In the genomic region with DNA sequence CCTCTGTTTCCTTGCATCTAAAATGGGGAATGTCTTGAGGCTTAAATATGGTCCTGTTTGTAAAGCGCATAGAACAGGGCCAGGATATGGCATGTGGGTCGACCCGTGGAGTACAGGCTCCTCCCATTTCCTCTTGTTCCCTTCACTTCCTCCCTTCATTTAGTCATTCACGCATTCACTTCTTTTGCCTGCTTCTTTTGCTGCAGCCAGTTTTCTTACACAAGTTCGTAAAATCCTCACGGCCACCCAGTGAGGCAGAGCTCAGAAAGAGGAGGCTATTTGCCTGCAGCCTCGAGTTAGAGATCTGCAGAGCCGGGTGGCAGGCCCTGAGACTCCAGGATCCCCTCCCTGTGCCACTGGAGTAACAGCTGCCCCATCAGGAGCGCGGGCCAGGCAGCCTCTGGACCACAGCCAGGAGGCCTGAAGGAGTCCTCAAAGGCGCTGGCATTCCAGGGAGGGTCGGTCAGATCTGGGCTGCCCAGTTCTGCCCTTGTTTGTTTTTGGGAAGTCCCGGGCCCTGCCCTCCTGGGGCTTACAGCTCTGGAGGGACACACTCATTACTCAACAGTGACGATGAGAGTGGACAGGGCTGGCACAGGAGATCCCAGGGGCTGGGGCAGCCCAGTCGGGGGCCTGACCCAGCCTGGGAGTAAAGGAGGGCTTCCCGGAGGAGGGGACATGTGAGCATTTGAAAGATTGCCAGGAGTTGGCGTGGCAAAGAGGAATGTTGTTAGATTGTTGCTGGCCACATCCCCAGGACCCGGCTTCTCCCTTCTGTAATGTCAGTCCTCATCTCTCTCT, we compare ENCODE assay signal across 8 cellular contexts. TPM values are rescaled to one million over a fixed set of nuclear protein-coding genes. Genes with fewer than 3 reads are reported as not detected.
DNase-seq lines count a peak whose midpoint lies in the region; ATAC-seq and TF ChIP-seq lines count a peak whose summit lies in the region.

No MANE protein-coding gene starts in this region.

- H3K9me3 Mint-ChIP-seq in CD14-positive monocyte (peaks cover 0 to 3% (median 0%) of the 10 kb centered on the region in 7 donors), glutamatergic neuron (ENCODE audit: unreplicated experiment) (peaks cover 1% of the 10 kb centered on the region)
- no peaks in the 10 kb centered on the region for H3K9me3 Mint-ChIP-seq in activated T-helper 1 cell treated with anti-CD3 and anti-CD28 coated beads, Interleukin-12 subunit alpha, Interleukin-12 subunit beta, Interleukin-2, Interleukin-4 antibody, amounts not matched to agents 30 ng/mL and 10 ng/mL and 1 ng/mL, durations not matched to agents 14 hours and 24 hours and 36 hours

- no peak for TF ChIP-seq CTCF in CD14-positive monocyte (IDR thresholded peaks at IDR 0.05)
- no peak for TF ChIP-seq CTCF in glutamatergic neuron (IDR thresholded peaks at IDR 0.05; ENCODE audit: partially characterized antibody, unreplicated experiment)

- peak in 1 of 2 donors; percentile 7 for ATAC-seq in left cardiac atrium

- intact Hi-C loops in CD14-positive monocyte (cut with micrococcal nuclease) (no loop called here), left cardiac atrium (cut with DNase I) (no loop called here)
- intact Hi-C loops in activated T-helper 1 cell treated with anti-CD3 and anti-CD28 coated beads, Interleukin-12 subunit alpha, Interleukin-12 subunit beta, Interleukin-2, Interleukin-4 antibody, amounts not matched to agents 30 ng/mL and 10 ng/mL and 1 ng/mL, durations not matched to agents 14 hours and 24 hours and 36 hours (cut with micrococcal nuclease) = loop anchor here (2.0 kb wide), 1 partner anchor 19 kb away; no protein-coding TSS in a partner anchor

- CTCF ChIA-PET in HEK293T (lab: Yijun Ruan, JAX) = no interaction called here

- peaks cover 0 to 7% (median 1%) of the 10 kb centered on the region in 3 donors for H3K27me3 Mint-ChIP-seq in CD14-positive monocyte (ENCODE audit: low read depth in 3 of 3)
- no peaks in the 10 kb centered on the region for H3K27me3 Mint-ChIP-seq in activated T-helper 1 cell treated with anti-CD3 and anti-CD28 coated beads, Interleukin-12 subunit alpha, Interleukin-12 subunit beta, Interleukin-2, Interleukin-4 antibody, amounts not matched to agents 30 ng/mL and 10 ng/mL and 1 ng/mL, durations not matched to agents 14 hours and 24 hours and 36 hours (ENCODE audit: insufficient read depth)
- peaks cover 8% of the 10 kb centered on the region for H3K27me3 Mint-ChIP-seq in glutamatergic neuron (ENCODE audit: unreplicated experiment)

- H3K27ac Mint-ChIP-seq in CD14-positive monocyte (peak overlapping the region in 5 of 7 donors; percentile 77 to 92 (median 85)), glutamatergic neuron (ENCODE audit: unreplicated experiment) (no peak overlapping the region)
- peak overlapping the region; percentile 98 for H3K27ac Mint-ChIP-seq in activated T-helper 1 cell treated with anti-CD3 and anti-CD28 coated beads, Interleukin-12 subunit alpha, Interleukin-12 subunit beta, Interleukin-2, Interleukin-4 antibody, amounts not matched to agents 30 ng/mL and 10 ng/mL and 1 ng/mL, durations not matched to agents 14 hours and 24 hours and 36 hours

- POLR2A ChIA-PET in HEK293T (lab: Yijun Ruan, JAX) = no interaction called here

- H3K4me3 Mint-ChIP-seq in CD14-positive monocyte (peak overlapping the region; percentile 39 to 83), glutamatergic neuron (ENCODE audit: unreplicated experiment) (no peak overlapping the region)
- peak overlapping the region; percentile 94 for H3K4me3 Mint-ChIP-seq in activated T-helper 1 cell treated with anti-CD3 and anti-CD28 coated beads, Interleukin-12 subunit alpha, Interleukin-12 subunit beta, Interleukin-2, Interleukin-4 antibody, amounts not matched to agents 30 ng/mL and 10 ng/mL and 1 ng/mL, durations not matched to agents 14 hours and 24 hours and 36 hours

- H3K36me3 Mint-ChIP-seq in CD14-positive monocyte (peaks cover 28 to 38% of the 10 kb centered on the region in 2 donors), glutamatergic neuron (ENCODE audit: unreplicated experiment) (no peaks in the 10 kb centered on the region)
- H3K36me3 Mint-ChIP-seq in activated T-helper 1 cell treated with anti-CD3 and anti-CD28 coated beads, Interleukin-12 subunit alpha, Interleukin-12 subunit beta, Interleukin-2, Interleukin-4 antibody, amounts not matched to agents 30 ng/mL and 10 ng/mL and 1 ng/mL, durations not matched to agents 14 hours and 24 hours and 36 hours (ENCODE audit: low read depth) = peaks cover 48% of the 10 kb centered on the region

- no peak for DNase-seq in CD14-positive monocyte (ENCODE audit: low spot score)
- peak; percentile 63 for DNase-seq in HT-29 (ENCODE audit: low spot score)
- DNase-seq in activated T-helper 1 cell treated with anti-CD3 and anti-CD28 coated beads, Interleukin-12 subunit alpha, Interleukin-12 subunit beta, Interleukin-2, Interleukin-4 antibody, amounts not matched to agents 30 ng/mL and 10 ng/mL and 1 ng/mL, durations not matched to agents 14 hours and 24 hours and 36 hours (ENCODE audit: low spot score) = no peak
- DNase-seq in left cardiac atrium = peak; percentile 58
- peak; percentile 22 for DNase-seq in stromal cell of bone marrow (ENCODE audit: low read depth)
- no peak for DNase-seq in NCI-H2081 (lab: John Stamatoyannopoulos, UW)
- DNase-seq in HEK293T (ENCODE audit: extremely low spot score) = no peak
- DNase-seq in glutamatergic neuron = no peak

- H3K4me1 Mint-ChIP-seq in CD14-positive monocyte = peaks cover 51% of the 10 kb centered on the region
- H3K4me1 Mint-ChIP-seq in activated T-helper 1 cell treated with anti-CD3 and anti-CD28 coated beads, Interleukin-12 subunit alpha, Interleukin-12 subunit beta, Interleukin-2, Interleukin-4 antibody, amounts not matched to agents 30 ng/mL and 10 ng/mL and 1 ng/mL, durations not matched to agents 14 hours and 24 hours and 36 hours (ENCODE audit: low read depth) = peaks cover 69% of the 10 kb centered on the region
- H3K4me1 Mint-ChIP-seq in glutamatergic neuron (ENCODE audit: low read depth, unreplicated experiment) = peaks cover 5% of the 10 kb centered on the region

TF ChIP-seq in HEK293T, 16 proteins besides CTCF, POLR2A, EP300 and RAD21:
- no peak for TF ChIP-seq SUZ12 (IDR thresholded peaks at IDR 0.05)
- TF ChIP-seq ARNT (IDR thresholded peaks at IDR 0.05) = no peak
- no peak for TF ChIP-seq CTBP1 (IDR thresholded peaks at IDR 0.05; ENCODE audit: borderline replicate concordance)
- no peak for TF ChIP-seq SP1 (IDR thresholded peaks at IDR 0.05)
- TF ChIP-seq FOXK2 (IDR thresholded peaks at IDR 0.05) = no peak
- no peak for TF ChIP-seq BHLHE40 (IDR thresholded peaks at IDR 0.05; ENCODE audit: borderline replicate concordance)
- no peak for TF ChIP-seq FOXM1 (IDR thresholded peaks at IDR 0.05; ENCODE audit: borderline replicate concordance)
- no peak for TF ChIP-seq L3MBTL2 (conservative IDR thresholded peaks at IDR 0.05)
- TF ChIP-seq HDGF (IDR thresholded peaks at IDR 0.05; ENCODE audit: borderline replicate concordance) = no peak
- no peak for TF ChIP-seq NFRKB (IDR thresholded peaks at IDR 0.05)
- no peak for TF ChIP-seq LEF1 (IDR thresholded peaks at IDR 0.05; ENCODE audit: borderline replicate concordance)
- no peak for TF ChIP-seq TARDBP (IDR thresholded peaks at IDR 0.05)
- TF ChIP-seq FOXA1 (IDR thresholded peaks at IDR 0.05) = no peak
- no peak for TF ChIP-seq ELF4 (IDR thresholded peaks at IDR 0.05)
- TF ChIP-seq, protein P1, sequence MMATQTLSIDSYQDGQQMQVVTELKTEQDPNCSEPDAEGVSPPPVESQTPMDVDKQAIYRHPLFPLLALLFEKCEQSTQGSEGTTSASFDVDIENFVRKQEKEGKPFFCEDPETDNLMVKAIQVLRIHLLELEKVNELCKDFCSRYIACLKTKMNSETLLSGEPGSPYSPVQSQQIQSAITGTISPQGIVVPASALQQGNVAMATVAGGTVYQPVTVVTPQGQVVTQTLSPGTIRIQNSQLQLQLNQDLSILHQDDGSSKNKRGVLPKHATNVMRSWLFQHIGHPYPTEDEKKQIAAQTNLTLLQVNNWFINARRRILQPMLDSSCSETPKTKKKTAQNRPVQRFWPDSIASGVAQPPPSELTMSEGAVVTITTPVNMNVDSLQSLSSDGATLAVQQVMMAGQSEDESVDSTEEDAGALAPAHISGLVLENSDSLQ (IDR thresholded peaks at IDR 0.05) = no peak

RNA-seq across cellular contexts. Expression of gene PPP5C, which starts 4.6 kb away (rescaled TPM):
- polyA plus RNA-seq in CD14-positive monocyte = 10 to 100 TPM in 1 of 2 donors, 1 to 10 TPM in 1; 9.9 to 12.6 TPM
- total RNA-seq in HT-29 (2014; rRNA removed; shearing (Covaris generic)) = 221 and 224 TPM in 2 replicates
- total RNA-seq in activated T-helper 1 cell treated with anti-CD3 and anti-CD28 coated beads, Interleukin-12 subunit alpha, Interleukin-12 subunit beta, Interleukin-2, Interleukin-4 antibody, amounts not matched to agents 30 ng/mL and 10 ng/mL and 1 ng/mL, durations not matched to agents 14 hours and 24 hours and 36 hours = 160 and 173 TPM in 2 replicates
- 10 to 100 TPM; 60.5 to 75.1 TPM for total RNA-seq in left cardiac atrium
- total RNA-seq in glutamatergic neuron (ENCODE audit: unreplicated experiment) = 85.8 TPM

RNA-seq across cellular contexts. Expression of gene HIF3A, which starts 54.6 kb away (rescaled TPM):
- not detected for polyA plus RNA-seq in CD14-positive monocyte
- total RNA-seq in HT-29 (2014; rRNA removed; shearing (Covaris generic)) = not detected in 2 replicates
- total RNA-seq in activated T-helper 1 cell treated with anti-CD3 and anti-CD28 coated beads, Interleukin-12 subunit alpha, Interleukin-12 subunit beta, Interleukin-2, Interleukin-4 antibody, amounts not matched to agents 30 ng/mL and 10 ng/mL and 1 ng/mL, durations not matched to agents 14 hours and 24 hours and 36 hours = not detected in 2 replicates
- total RNA-seq in left cardiac atrium = 10 to 100 TPM; 51.0 to 53.0 TPM
- total RNA-seq in glutamatergic neuron (ENCODE audit: unreplicated experiment) = 4.4 TPM

Comparison
In these comparisons a context has a peak if more than half of its experiments do, and no peak if none do; other contexts are left out.
1. DNase-seq: peak in HT-29 (single experiment), left cardiac atrium (single experiment) and stromal cell of bone marrow (single experiment); none in CD14-positive monocyte (single experiment), activated T-helper 1 cell treated with anti-CD3 and anti-CD28 coated beads, Interleukin-12 subunit alpha, Interleukin-12 subunit beta, Interleukin-2, Interleukin-4 antibody, amounts not matched to agents 30 ng/mL and 10 ng/mL and 1 ng/mL, durations not matched to agents 14 hours and 24 hours and 36 hours (single experiment), NCI-H2081 (0 of 2), HEK293T (single experiment) and glutamatergic neuron (single experiment).